8 cellular contexts compared by ENCODE assay signal in genomic region chr1:102434421-102434820, GRCh38.
A peak's percentile ranks its signal among the peaks of the same experiment; 100 is the strongest.
DNase-seq lines count a peak whose midpoint lies in the region; ATAC-seq, FAIRE-seq and TF ChIP-seq lines count a peak whose summit lies in the region.

No MANE protein-coding gene starts in this region.

- CTCF ChIA-PET in HCT116 (lab: Charles Lee): interaction anchor here (0.6 to 0.9 kb wide), 3 partner anchors 781 to 1027 kb away, joined by 3 read pairs; no protein-coding TSS in a partner anchor
- CTCF ChIA-PET in CD4-positive, alpha-beta T cell (lab: Charles Lee): no interaction called here

- POLR2A ChIA-PET in HCT116 (lab: Charles Lee): no interaction called here
- POLR2A ChIA-PET in CD4-positive, alpha-beta T cell (lab: Charles Lee): no interaction called here

- DNase-seq in GM10266 (ENCODE audit: extremely low spot score): peak; percentile 4
- peak; percentile 10 for DNase-seq in HCT116 (ENCODE audit: low read depth, low spot score)
- peak; percentile 47 for DNase-seq in RPMI7951 (ENCODE audit: low read depth)
- DNase-seq in islet precursor cell: peak; percentile 53
- no peak for DNase-seq in pancreas
- DNase-seq in HTR-8/SVneo (ENCODE audit: insufficient read length, low spot score): no peak
- no peak for DNase-seq in CD4-positive, alpha-beta T cell

- TF ChIP-seq RAD21 in HCT116 (IDR thresholded peaks at IDR 0.05; ENCODE audit: low read depth): peak; percentile 53

- H3K9ac ChIP-seq in HCT116 (ENCODE audit: low read length): no peak overlapping the region

- intact Hi-C loops in HCT116 (cut with micrococcal nuclease) (loop anchor here (5.0 to 10.0 kb wide), 2 partner anchors 612 to 910 kb away; no protein-coding TSS in a partner anchor), pancreas (cut with DNase I) (no loop called here)
- intact Hi-C loops in CD4-positive, alpha-beta T cell (cut with DNase I, micrococcal nuclease): no loop called here

- peak; percentile 42; the same call in 1 of the 2 replicates for ATAC-seq in HCT116
- ATAC-seq in pancreas: no peak
- ATAC-seq in GM18498 (IDR thresholded peaks at IDR 0.05; ENCODE audit: unreplicated experiment): no peak
- ATAC-seq in CD4-positive, alpha-beta T cell (ENCODE audit: poor library complexity): no peak

- peak; percentile 50 for TF ChIP-seq CTCF in GM10266 (IDR thresholded peaks at IDR 0.05; ENCODE audit: control insufficient read depth, insufficient read depth, low read depth, missing control alignments)
- TF ChIP-seq CTCF in HCT116 (IDR thresholded peaks at IDR 0.05 in 2 of 3, conservative IDR thresholded peaks at IDR 0.05 in 1 of 3; ENCODE audit: borderline replicate concordance in 1 of 3, insufficient read depth in 1 of 3, low read depth in 2 of 3, low read length in 2 of 3): peak; percentile 10 to 56 (median 41); a peak in 4 of 6 replicates
- TF ChIP-seq CTCF in pancreas (IDR thresholded peaks at IDR 0.05): no peak
- no peak for TF ChIP-seq CTCF in CD4-positive, alpha-beta T cell (IDR thresholded peaks at IDR 0.05)

- H3K79me2 ChIP-seq in HCT116 (ENCODE audit: insufficient read depth, low read length): no peaks in the 10 kb centered on the region

- no peaks in the 10 kb centered on the region for H3K27me3 Mint-ChIP-seq in CD4-positive, alpha-beta T cell

- WGBS in pancreas, 2 donors: 45 to 51% methylated on average over 4 of the region's 4 CpGs

- no peaks in the 10 kb centered on the region for H3K4me1 Mint-ChIP-seq in CD4-positive, alpha-beta T cell (ENCODE audit: low read depth)

- H3K36me3 ChIP-seq in HCT116 (ENCODE audit: control insufficient read depth in 1 of 2, insufficient read depth in 2 of 2, low read length in 2 of 2): no peaks in the 10 kb centered on the region
- no peaks in the 10 kb centered on the region for H3K36me3 ChIP-seq in pancreas

- no peaks in the 10 kb centered on the region for H3K4me1 ChIP-seq in HCT116 (ENCODE audit: control insufficient read depth in 1 of 2, insufficient read depth in 2 of 2, low read length in 2 of 2)
- no peaks in the 10 kb centered on the region for H3K4me1 ChIP-seq in pancreas

- H3K36me3 Mint-ChIP-seq in CD4-positive, alpha-beta T cell (ENCODE audit: low read depth): no peaks in the 10 kb centered on the region

- H3K27me3 ChIP-seq in HCT116 (ENCODE audit: insufficient read depth, low read length) (no peaks in the 10 kb centered on the region), pancreas (no peaks in the 10 kb centered on the region)
- H3K27me3 ChIP-seq in CD4-positive, alpha-beta T cell (ENCODE audit: control insufficient read depth, insufficient read depth, low read length): no peaks in the 10 kb centered on the region

- H3K9me3 Mint-ChIP-seq in CD4-positive, alpha-beta T cell: peaks cover 7% of the 10 kb centered on the region

- no peaks in the 10 kb centered on the region for H3K9me2 ChIP-seq in HCT116 (ENCODE audit: insufficient read depth)

- TF ChIP-seq POLR2A in HCT116 (IDR thresholded peaks at IDR 0.05; ENCODE audit: borderline replicate concordance, extremely low read depth, insufficient read depth, insufficient read length): no peak

- RAD21 ChIA-PET in HCT116 (lab: Charles Lee; ENCODE audit: low non-redundant PET in 1 of 2, low total read pairs in 2 of 2, uncharacterized antibody in 2 of 2, unreplicated experiment in 2 of 2): no interaction called here

- H3K27ac ChIP-seq in HCT116 (ENCODE audit: low read depth, low read length) (no peak overlapping the region), pancreas (no peak overlapping the region)
- H3K27ac ChIP-seq in CD4-positive, alpha-beta T cell (ENCODE audit: low read depth, low read length): no peak overlapping the region

- H3K4me3 ChIP-seq in HCT116 (replicated peaks in 1 of 2; ENCODE audit: low read depth in 1 of 2, low read length in 2 of 2) (no peak overlapping the region), pancreas (no peak overlapping the region)

- no peak for FAIRE-seq in pancreas (lab: Jason Lieb, UNC)
- FAIRE-seq in HTR-8/SVneo (lab: Jason Lieb, UNC): no peak

- no peaks in the 10 kb centered on the region for H4K20me1 ChIP-seq in HCT116 (ENCODE audit: insufficient read depth)

- H3K4me2 ChIP-seq in HCT116 (ENCODE audit: low read length): no peak overlapping the region

- no peak overlapping the region for H3K27ac Mint-ChIP-seq in CD4-positive, alpha-beta T cell

- no peaks in the 10 kb centered on the region for H3K9me3 ChIP-seq in HCT116 (ENCODE audit: control insufficient read depth in 1 of 2, insufficient read depth in 1 of 2, low read depth in 1 of 2, low read length in 2 of 2)
- no peaks in the 10 kb centered on the region for H3K9me3 ChIP-seq in pancreas
- H3K9me3 ChIP-seq in CD4-positive, alpha-beta T cell (ENCODE audit: control insufficient read depth, low read length): no peaks in the 10 kb centered on the region

- no peak overlapping the region for H2AFZ ChIP-seq in HCT116 (ENCODE audit: low read depth, low read length, poor library complexity, severe bottlenecking)

- no peak overlapping the region for H3K4me3 Mint-ChIP-seq in CD4-positive, alpha-beta T cell

- BruUV-seq in HCT116 (replicated peaks; lab: Mats Ljungman, UMichigan): no TSS peak

TF ChIP-seq in HCT116, 20 proteins besides CTCF, POLR2A, EP300 and RAD21:
- TF ChIP-seq CBX3 (IDR thresholded peaks at IDR 0.05; ENCODE audit: low read depth) (no peak), EZH2phosphoT487 (IDR thresholded peaks at IDR 0.05; ENCODE audit: borderline replicate concordance) (no peak), TCF7L2 (IDR thresholded peaks at IDR 0.05; ENCODE audit: borderline replicate concordance, extremely low read depth, insufficient read depth, insufficient read length) (no peak), ZNF274 (IDR thresholded peaks at IDR 0.05; ENCODE audit: low read depth, low read length) (no peak), EZH2 (IDR thresholded peaks at IDR 0.05) (no peak), ATF3 (IDR thresholded peaks at IDR 0.05) (no peak), ZFX (IDR thresholded peaks at IDR 0.05) (no peak), ZBTB33 (IDR thresholded peaks at IDR 0.05; ENCODE audit: extremely low read depth, insufficient replicate concordance, low read length) (no peak), MAX (IDR thresholded peaks at IDR 0.05) (no peak), ELF1 (IDR thresholded peaks at IDR 0.05; ENCODE audit: borderline replicate concordance, low read depth) (no peak), YY1 (IDR thresholded peaks at IDR 0.05; ENCODE audit: extremely low read depth, insufficient replicate concordance, low read depth, low read length) (no peak), SRF (IDR thresholded peaks at IDR 0.05; ENCODE audit: low read depth) (no peak), CEBPB (IDR thresholded peaks at IDR 0.05; ENCODE audit: low read depth) (no peak), JUND (IDR thresholded peaks at IDR 0.05) (no peak), POLR2AphosphoS5 (IDR thresholded peaks at IDR 0.05; ENCODE audit: low read depth, low read length) (no peak), EGR1 (IDR thresholded peaks at IDR 0.05; ENCODE audit: low read depth) (no peak), FOSL1 (IDR thresholded peaks at IDR 0.05; ENCODE audit: low read depth) (no peak), SIN3A (IDR thresholded peaks at IDR 0.05; ENCODE audit: low read depth) (no peak), SP1 (IDR thresholded peaks at IDR 0.05; ENCODE audit: low read depth) (no peak)

Comparison
In these comparisons a context has a peak if more than half of its experiments do, and no peak if none do; other contexts are left out.
1. DNase-seq: peak in GM10266 (single experiment), HCT116 (single experiment), RPMI7951 (single experiment) and islet precursor cell (single experiment); none in pancreas (0 of 6), HTR-8/SVneo (single experiment) and CD4-positive, alpha-beta T cell (0 of 10).
2. CTCF ChIP-seq: peak in GM10266 (single experiment) and HCT116 (3 of 3); none in pancreas (0 of 4) and CD4-positive, alpha-beta T cell (single experiment).